4 cellular contexts compared by ENCODE assay signal in genomic region chr17:57245786-57246185, GRCh38.
"Had no signal": no experiment of that assay in that cellular context is flagged by ENCODE, and none has a peak within 500 bp of the region (broad histone marks: within the 10 kb centered on the region; RNA-seq: fewer than 3 reads in every experiment).

No MANE protein-coding gene starts in this region.

- H3K4me3 Mint-ChIP-seq: GM23338, H9 had no signal

- ATAC-seq: GM23338 had no signal

- H3K4me2 ChIP-seq: GM23338 had no signal

- H3K4me3 ChIP-seq: GM23338 had no signal

- H2AFZ ChIP-seq: GM23338 had no signal

- DNase-seq: H9, HCEC 1CT, IMR-90 had no signal

- H3K27ac Mint-ChIP-seq: GM23338 had no signal
